In the genomic region with DNA sequence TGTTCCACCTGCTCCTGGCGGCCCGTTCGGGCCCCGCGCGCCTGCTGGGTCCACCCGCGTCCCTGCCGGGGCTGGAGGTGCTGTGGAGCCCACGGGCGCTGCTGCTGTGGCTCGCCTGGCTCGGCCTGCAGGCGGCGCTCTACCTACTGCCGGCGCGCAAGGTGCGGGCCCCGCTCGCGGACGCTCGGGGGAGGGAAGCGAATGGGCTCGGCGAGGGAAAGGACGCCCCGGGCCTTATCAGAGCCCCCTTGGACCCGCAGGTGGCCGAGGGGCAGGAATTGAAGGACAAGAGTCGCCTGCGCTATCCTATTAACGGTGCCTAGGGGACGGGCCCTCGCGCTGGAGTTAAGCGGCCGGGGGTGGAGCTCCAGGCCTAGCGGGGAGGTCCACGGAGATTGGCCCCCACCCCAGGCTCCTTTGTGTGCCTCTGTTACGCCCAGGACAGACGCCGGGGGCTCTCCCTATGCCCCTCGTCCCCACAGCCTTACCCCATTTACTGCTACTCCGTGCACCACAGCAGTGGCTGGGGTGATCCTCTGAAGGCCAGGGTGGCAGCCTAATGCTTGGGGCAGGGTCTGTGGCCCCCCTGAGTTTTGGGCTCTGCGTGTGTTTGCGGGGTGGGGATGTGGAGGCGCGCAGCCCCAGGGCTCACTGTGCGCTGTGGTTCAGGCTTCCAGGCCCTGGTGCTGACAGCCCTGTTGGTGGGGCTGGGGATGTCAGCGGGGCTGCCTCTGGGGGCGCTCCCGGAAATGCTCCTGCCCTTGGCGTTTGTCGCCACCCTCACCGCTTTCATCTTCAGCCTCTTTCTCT, we compare ENCODE assay signal across 8 cellular contexts. TPM values are rescaled to one million over a fixed set of nuclear protein-coding genes. Genes with fewer than 3 reads are reported as not detected.
DNase-seq lines count a peak whose midpoint lies in the region; ATAC-seq and TF ChIP-seq lines count a peak whose summit lies in the region.

No MANE protein-coding gene starts in this region.

- H3K9me3 ChIP-seq in endocrine pancreas (ENCODE audit: control insufficient read depth, low read length), result no peaks in the 10 kb centered on the region
- no peaks in the 10 kb centered on the region for H3K9me3 ChIP-seq in mucosa of stomach (ENCODE audit: control insufficient read depth, low read length)

- POLR2A ChIA-PET in activated CD8-positive, alpha-beta T cell treated with anti-CD3 and anti-CD28 coated beads for 36 hours (lab: Charles Lee), result interaction anchor here (0.5 to 16.2 kb wide), 12 partner anchors 9 to 140 kb away, joined by 3 to 294 read pairs (median 4); a partner anchor contains a TSS

- no peaks in the 10 kb centered on the region for H3K9me3 Mint-ChIP-seq in activated CD8-positive, alpha-beta T cell treated with anti-CD3 and anti-CD28 coated beads for 36 hours
- no peaks in the 10 kb centered on the region for H3K9me3 Mint-ChIP-seq in stimulated activated naive B cell treated with anti-CD40 and anti-IgM and Interleukin-4, amounts not matched to agents 10 μg/mL and 1 μg/mL and 100 μg/mL, for 72 hours

- peak overlapping the region; percentile 86 for H3K4me3 Mint-ChIP-seq in activated CD8-positive, alpha-beta T cell treated with anti-CD3 and anti-CD28 coated beads for 36 hours
- H3K4me3 Mint-ChIP-seq in stimulated activated naive B cell treated with anti-CD40 and anti-IgM and Interleukin-4, amounts not matched to agents 10 μg/mL and 1 μg/mL and 100 μg/mL, for 72 hours, result peak overlapping the region; percentile 97 to 99

- TF ChIP-seq CTCF in C4-2B (conservative IDR thresholded peaks at IDR 0.05), result peak; percentile 99
- peak; percentile 94 for TF ChIP-seq CTCF in activated CD8-positive, alpha-beta T cell treated with anti-CD3 and anti-CD28 coated beads for 36 hours (IDR thresholded peaks at IDR 0.05)

- H3K36me3 ChIP-seq in endocrine pancreas (ENCODE audit: control insufficient read depth, insufficient read depth, low read length) (peaks cover 4% of the 10 kb centered on the region), mucosa of stomach (ENCODE audit: control insufficient read depth, insufficient read depth, low read length) (peaks cover under 1% of the 10 kb centered on the region)

- H3K4me1 ChIP-seq in endocrine pancreas (ENCODE audit: control insufficient read depth, insufficient read depth, low read length) (no peaks in the 10 kb centered on the region), mucosa of stomach (ENCODE audit: control insufficient read depth, insufficient read depth, low read length) (peaks cover 51% of the 10 kb centered on the region)

- H3K4me1 Mint-ChIP-seq in activated CD8-positive, alpha-beta T cell treated with anti-CD3 and anti-CD28 coated beads for 36 hours (ENCODE audit: low read depth), result peaks cover 43% of the 10 kb centered on the region
- peaks cover 35 to 70% of the 10 kb centered on the region in 2 donors for H3K4me1 Mint-ChIP-seq in stimulated activated naive B cell treated with anti-CD40 and anti-IgM and Interleukin-4, amounts not matched to agents 10 μg/mL and 1 μg/mL and 100 μg/mL, for 72 hours

- peak; percentile 50 for DNase-seq in GM19240 (ENCODE audit: insufficient read length, low spot score)
- peak; percentile 40 for DNase-seq in NCI-H2171 (lab: John Stamatoyannopoulos, UW)
- peak; percentile 79 for DNase-seq in activated CD8-positive, alpha-beta T cell treated with anti-CD3 and anti-CD28 coated beads for 36 hours
- peak; percentile 66 for DNase-seq in stimulated activated naive B cell treated with anti-CD40 and anti-IgM and Interleukin-4, amounts not matched to agents 10 μg/mL and 1 μg/mL and 100 μg/mL, for 72 hours

- H3K27ac ChIP-seq in C4-2B, result peak overlapping the region; percentile 96

- H3K4me3 ChIP-seq in endocrine pancreas (ENCODE audit: control insufficient read depth, insufficient read depth, low read length) (no peak overlapping the region), mucosa of stomach (ENCODE audit: low read length) (peak overlapping the region; percentile 74)

- intact Hi-C loops in activated CD8-positive, alpha-beta T cell treated with anti-CD3 and anti-CD28 coated beads for 36 hours (cut with micrococcal nuclease), result loop anchor here (10.0 kb wide), 1 partner anchor 98 kb away; a partner anchor contains a TSS

- no peaks in the 10 kb centered on the region for H3K27me3 Mint-ChIP-seq in activated CD8-positive, alpha-beta T cell treated with anti-CD3 and anti-CD28 coated beads for 36 hours
- H3K27me3 Mint-ChIP-seq in stimulated activated naive B cell treated with anti-CD40 and anti-IgM and Interleukin-4, amounts not matched to agents 10 μg/mL and 1 μg/mL and 100 μg/mL, for 72 hours, result no peaks in the 10 kb centered on the region

- H3K9ac ChIP-seq in endocrine pancreas (ENCODE audit: control insufficient read depth, insufficient read depth, low read length) (peak overlapping the region; percentile 69), mucosa of stomach (ENCODE audit: low read length) (peak overlapping the region; percentile 68)

- H3K27me3 ChIP-seq in endocrine pancreas (ENCODE audit: control insufficient read depth, insufficient read depth, low read length), result no peaks in the 10 kb centered on the region
- H3K27me3 ChIP-seq in mucosa of stomach (ENCODE audit: control insufficient read depth, insufficient read depth, low read length), result no peaks in the 10 kb centered on the region

- CTCF ChIA-PET in activated CD8-positive, alpha-beta T cell treated with anti-CD3 and anti-CD28 coated beads for 36 hours (lab: Charles Lee), result interaction anchor here (0.6 to 7.6 kb wide), 15 partner anchors 8 to 384 kb away, joined by 3 to 115 read pairs (median 4); a partner anchor contains a TSS

- H3K36me3 Mint-ChIP-seq in activated CD8-positive, alpha-beta T cell treated with anti-CD3 and anti-CD28 coated beads for 36 hours (ENCODE audit: low read depth), result peaks cover 24% of the 10 kb centered on the region
- peaks cover 25 to 32% of the 10 kb centered on the region in 2 donors for H3K36me3 Mint-ChIP-seq in stimulated activated naive B cell treated with anti-CD40 and anti-IgM and Interleukin-4, amounts not matched to agents 10 μg/mL and 1 μg/mL and 100 μg/mL, for 72 hours

- ATAC-seq in activated CD8-positive, alpha-beta T cell treated with anti-CD3 and anti-CD28 coated beads for 36 hours, result peak; percentile 48
- ATAC-seq in stimulated activated naive B cell treated with anti-CD40 and anti-IgM and Interleukin-4, amounts not matched to agents 10 μg/mL and 1 μg/mL and 100 μg/mL, for 72 hours (replicated peaks), result peak; percentile 53 to 63
- no peak for ATAC-seq in GM21526 (IDR thresholded peaks at IDR 0.05; ENCODE audit: low FRiP score, unreplicated experiment)

- peak overlapping the region; percentile 84 for H3K27ac Mint-ChIP-seq in activated CD8-positive, alpha-beta T cell treated with anti-CD3 and anti-CD28 coated beads for 36 hours
- peak overlapping the region; percentile 68 for H3K27ac Mint-ChIP-seq in stimulated activated naive B cell treated with anti-CD40 and anti-IgM and Interleukin-4, amounts not matched to agents 10 μg/mL and 1 μg/mL and 100 μg/mL, for 72 hours

RNA-seq across cellular contexts. Expression of a gene that starts 1.1 kb away (rescaled TPM):
- total RNA-seq in activated CD8-positive, alpha-beta T cell treated with anti-CD3 and anti-CD28 coated beads for 36 hours, result 10 to 100 TPM; 12.4 to 17.5 TPM

RNA-seq across cellular contexts. Expression of a gene that starts 4.7 kb away (rescaled TPM):
- total RNA-seq in activated CD8-positive, alpha-beta T cell treated with anti-CD3 and anti-CD28 coated beads for 36 hours, result 10 to 100 TPM; 11.5 to 12.7 TPM

RNA-seq across cellular contexts. Expression of a gene that starts 9.2 kb away (rescaled TPM):
- total RNA-seq in activated CD8-positive, alpha-beta T cell treated with anti-CD3 and anti-CD28 coated beads for 36 hours, result 1,000 to 10,000 TPM; 1,112 to 1,137 TPM

RNA-seq across cellular contexts. Expression of a gene that starts 9.4 kb away (rescaled TPM):
- total RNA-seq in activated CD8-positive, alpha-beta T cell treated with anti-CD3 and anti-CD28 coated beads for 36 hours, result 10 to 100 TPM; 48.7 to 53.4 TPM

RNA-seq across cellular contexts. Expression of a gene that starts 16.7 kb away (rescaled TPM):
- 100 to 1,000 TPM; 103 TPM for total RNA-seq in activated CD8-positive, alpha-beta T cell treated with anti-CD3 and anti-CD28 coated beads for 36 hours
